Comparison of ENCODE assay signal across 15 cellular contexts in the genomic region with DNA sequence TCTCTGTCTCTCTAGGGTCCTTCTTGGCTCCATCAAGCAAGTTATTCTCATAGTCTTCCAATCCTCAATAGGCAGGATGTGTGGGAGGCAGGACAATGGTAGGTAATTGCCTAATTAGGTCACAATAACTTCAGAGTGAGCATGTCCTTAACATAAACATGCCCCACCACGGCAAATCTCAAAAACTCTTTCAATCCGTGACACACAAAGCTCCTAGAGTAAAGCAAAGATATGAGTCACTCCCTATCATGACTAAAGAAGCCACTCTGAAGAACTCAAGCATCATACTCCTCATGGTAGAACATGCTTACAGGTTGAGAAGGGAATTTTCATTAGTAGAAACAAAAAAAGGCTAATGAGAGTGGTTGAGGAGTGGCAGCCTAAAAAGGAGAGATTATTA. TPM values are rescaled to one million over a fixed set of nuclear protein-coding genes. Genes with fewer than 3 reads are reported as not detected.
DNase-seq lines count a peak whose midpoint lies in the region; ATAC-seq, FAIRE-seq and TF ChIP-seq lines count a peak whose summit lies in the region.
"Had no signal": no experiment of that assay in that cellular context is flagged by ENCODE, and none has a peak within 500 bp of the region (broad histone marks: within the 10 kb centered on the region; RNA-seq: fewer than 3 reads in every experiment).

No MANE protein-coding gene starts in this region.

- FAIRE-seq in GM19239 (lab: Jason Lieb, UNC): no peak

- 0 out of 2 replicates have a peak overlapping the region, but pooled peaks have one; percentile 34 for H3K27ac ChIP-seq in 22Rv1
- H3K27ac ChIP-seq: BLaER1 had no signal

- no peak overlapping the region for H3K4me3 ChIP-seq in epithelial cell of esophagus (ENCODE audit: low read length)
- H3K4me3 ChIP-seq: BLaER1 had no signal

- TF ChIP-seq CTCF in 22Rv1 (IDR thresholded peaks at IDR 0.05) (no peak), epithelial cell of esophagus (IDR thresholded peaks at IDR 0.05; ENCODE audit: insufficient read depth, low read depth, low read length, missing control alignments) (no peak)

- DNase-seq in M059J (ENCODE audit: low read depth) (peak; percentile 52), epithelial cell of esophagus (ENCODE audit: low read depth) (peak; percentile 84), NCI-H82 treated with DMSO at 0.1 percent for 48 hours (lab: John Stamatoyannopoulos, UW; ENCODE audit: unreplicated experiment) (no peak), NCI-H1694 (lab: John Stamatoyannopoulos, UW) (no peak), GM19239 (ENCODE audit: insufficient read length, low spot score) (no peak)
- DNase-seq: activated CD4-positive, alpha-beta T cell treated with anti-CD3 and anti-CD28 coated beads, Interleukin-2, amount 10 ng/mL, durations not matched to agents 7 days and 5 days; activated naive CD8-positive, alpha-beta T cell treated with anti-CD3 and anti-CD28 coated beads, Interleukin-2, amount 10 ng/mL, durations not matched to agents 7 days and 5 days; NCI-H1092; NCI-H69 had no signal

- ATAC-seq in GM18907 (IDR thresholded peaks at IDR 0.05; ENCODE audit: unreplicated experiment) (peak; percentile 63), GM19035 (IDR thresholded peaks at IDR 0.05; ENCODE audit: unreplicated experiment) (no peak)
- ATAC-seq: SK-N-SH treated with all-trans-retinoic acid at 6 μM for 48 hours had no signal

RNA-seq across cellular contexts. Expression of gene HAO2, which starts 4.9 kb away (rescaled TPM):
- total RNA-seq in M059J (2014; rRNA removed; shearing (Covaris generic)): not detected in 2 replicates
- total RNA-seq: activated CD4-positive, alpha-beta T cell treated with anti-CD3 and anti-CD28 coated beads, Interleukin-2, amount 10 ng/mL, durations not matched to agents 7 days and 5 days; activated naive CD8-positive, alpha-beta T cell treated with anti-CD3 and anti-CD28 coated beads, Interleukin-2, amount 10 ng/mL, durations not matched to agents 7 days and 5 days; pulmonary artery endothelial cell had no signal

RNA-seq across cellular contexts. Expression of gene HSD3B2, which starts 41.5 kb away (rescaled TPM):
- not detected in 2 replicates for total RNA-seq in M059J (2014; rRNA removed; shearing (Covaris generic))
- total RNA-seq: activated CD4-positive, alpha-beta T cell treated with anti-CD3 and anti-CD28 coated beads, Interleukin-2, amount 10 ng/mL, durations not matched to agents 7 days and 5 days; activated naive CD8-positive, alpha-beta T cell treated with anti-CD3 and anti-CD28 coated beads, Interleukin-2, amount 10 ng/mL, durations not matched to agents 7 days and 5 days; pulmonary artery endothelial cell had no signal

Comparison
In these comparisons a context has a peak if more than half of its experiments do, and no peak if none do; other contexts are left out.
1. DNase-seq: peak in M059J (single experiment) and epithelial cell of esophagus (single experiment); none in NCI-H82 treated with DMSO at 0.1 percent for 48 hours (single experiment), NCI-H1694 (single experiment) and GM19239 (single experiment).